In genomic region chrX:118615141-118615540, GRCh38 we compare ENCODE assay signal across 21 cellular contexts.
"Had no signal": no experiment of that assay in that cellular context is flagged by ENCODE, and none has a peak within 500 bp of the region (broad histone marks: within the 10 kb centered on the region; RNA-seq: fewer than 3 reads in every experiment).

No MANE protein-coding gene starts in this region.

- H3K27me3 Mint-ChIP-seq: IgD-negative memory B cell had no signal

- H3K27ac Mint-ChIP-seq: IgD-negative memory B cell had no signal

- H3K9me3 ChIP-seq: SK-N-SH had no signal

- DNase-seq: Kasumi-1; MV-4-11; NCI-H1048; NCI-H1436; NCI-H187; NCI-H2029 treated with DMSO at 0.1 percent for 48 hours; NCI-H2171 treated with DMSO at 0.1 percent for 48 hours; NCI-H345; NCI-H446 treated with DMSO at 0.1 percent for 48 hours; NCI-H510A treated with DMSO at 0.1 percent for 48 hours; NCI-H526; NK-92 treated with Interleukin-12 subunit alpha and Interleukin-12 subunit beta, amount 100 ng/mL, for 24 hours; PC-3; SHP77; SK-N-SH; SW 1271 had no signal

- H3K27ac ChIP-seq: HL-60, KMS-11, RWPE1 had no signal

- H3K36me3 Mint-ChIP-seq: IgD-negative memory B cell had no signal

- H3K4me3 ChIP-seq: K562 had no signal

- H3K9me3 Mint-ChIP-seq: IgD-negative memory B cell had no signal
